In the genomic region with DNA sequence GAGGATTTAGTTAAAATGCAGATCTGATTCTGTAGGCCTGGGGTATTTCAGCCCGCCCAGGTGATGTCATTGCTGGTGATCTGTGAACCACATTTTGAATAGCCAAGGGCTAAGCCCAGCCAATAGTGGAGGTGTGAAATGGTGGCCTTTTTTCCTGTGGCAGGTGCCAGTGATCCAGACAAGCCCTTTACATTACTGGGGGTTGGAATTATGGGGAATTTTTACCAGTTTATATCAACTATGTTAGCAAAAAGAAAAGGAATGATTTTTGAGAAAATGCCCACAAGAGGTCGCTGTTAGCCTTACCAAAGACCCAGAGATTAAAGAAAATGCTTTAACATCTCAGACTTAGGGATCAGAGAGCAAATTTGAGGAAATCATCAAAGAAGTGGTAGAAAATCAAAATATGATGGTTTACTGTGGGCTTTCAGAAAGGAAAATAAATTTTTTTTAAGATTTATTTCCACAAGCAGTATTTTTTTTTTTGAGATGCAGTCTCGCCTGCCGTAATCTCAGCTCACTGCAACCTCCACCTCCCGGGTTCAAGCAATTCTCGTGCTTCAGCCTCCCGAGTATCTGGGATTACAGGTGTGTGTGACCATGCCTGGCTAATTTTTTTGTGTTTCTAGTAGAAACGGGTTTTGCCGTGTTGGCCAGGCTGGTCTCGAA, we compare ENCODE assay signal across 1 cellular context.
TF ChIP-seq lines count a peak whose summit lies in the region.

No MANE protein-coding gene starts in this region.

TF ChIP-seq in HepG2, 621 proteins besides CTCF, POLR2A, EP300 and RAD21 (continued from another document):
- TF ChIP-seq, protein P1, sequence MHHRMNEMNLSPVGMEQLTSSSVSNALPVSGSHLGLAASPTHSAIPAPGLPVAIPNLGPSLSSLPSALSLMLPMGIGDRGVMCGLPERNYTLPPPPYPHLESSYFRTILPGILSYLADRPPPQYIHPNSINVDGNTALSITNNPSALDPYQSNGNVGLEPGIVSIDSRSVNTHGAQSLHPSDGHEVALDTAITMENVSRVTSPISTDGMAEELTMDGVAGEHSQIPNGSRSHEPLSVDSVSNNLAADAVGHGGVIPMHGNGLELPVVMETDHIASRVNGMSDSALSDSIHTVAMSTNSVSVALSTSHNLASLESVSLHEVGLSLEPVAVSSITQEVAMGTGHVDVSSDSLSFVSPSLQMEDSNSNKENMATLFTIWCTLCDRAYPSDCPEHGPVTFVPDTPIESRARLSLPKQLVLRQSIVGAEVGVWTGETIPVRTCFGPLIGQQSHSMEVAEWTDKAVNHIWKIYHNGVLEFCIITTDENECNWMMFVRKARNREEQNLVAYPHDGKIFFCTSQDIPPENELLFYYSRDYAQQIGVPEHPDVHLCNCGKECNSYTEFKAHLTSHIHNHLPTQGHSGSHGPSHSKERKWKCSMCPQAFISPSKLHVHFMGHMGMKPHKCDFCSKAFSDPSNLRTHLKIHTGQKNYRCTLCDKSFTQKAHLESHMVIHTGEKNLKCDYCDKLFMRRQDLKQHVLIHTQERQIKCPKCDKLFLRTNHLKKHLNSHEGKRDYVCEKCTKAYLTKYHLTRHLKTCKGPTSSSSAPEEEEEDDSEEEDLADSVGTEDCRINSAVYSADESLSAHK (CRISPR knock-in tag; IDR thresholded peaks at IDR 0.05; ENCODE audit: borderline replicate concordance): no peak
- TF ChIP-seq GATAD2A (CRISPR knock-in tag; IDR thresholded peaks at IDR 0.05) (0 out of 2 replicates have a peak, but pooled peaks have one; percentile 30), NR2F1 (CRISPR knock-in tag; IDR thresholded peaks at IDR 0.05) (0 out of 4 replicates have a peak, but pooled peaks of 1 of the 2 experiments have one; percentile 13), SOX13 (IDR thresholded peaks at IDR 0.05) (no peak), SOX13 (CRISPR knock-in tag; conservative IDR thresholded peaks at IDR 0.05 in 1 of 2, IDR thresholded peaks at IDR 0.05 in 1 of 2) (no peak), DNMT1 (CRISPR knock-in tag; IDR thresholded peaks at IDR 0.05) (no peak), IRF2 (CRISPR knock-in tag; IDR thresholded peaks at IDR 0.05) (no peak), TARDBP (CRISPR knock-in tag; IDR thresholded peaks at IDR 0.05) (no peak), GFI1 (CRISPR knock-in tag; IDR thresholded peaks at IDR 0.05; ENCODE audit: borderline replicate concordance) (no peak), TAF1 (CRISPR knock-in tag; IDR thresholded peaks at IDR 0.05) (no peak), ADNP (CRISPR knock-in tag; IDR thresholded peaks at IDR 0.05) (no peak), PAX8 (CRISPR knock-in tag; IDR thresholded peaks at IDR 0.05; ENCODE audit: borderline replicate concordance) (no peak), POGZ (CRISPR knock-in tag; IDR thresholded peaks at IDR 0.05) (no peak), MTF2 (CRISPR knock-in tag; IDR thresholded peaks at IDR 0.05; ENCODE audit: borderline replicate concordance) (no peak)
TF ChIP-seq in HepG2: peak in this region for 8.
